Comparison of ENCODE assay signal across 1 cellular context in the genomic region with DNA sequence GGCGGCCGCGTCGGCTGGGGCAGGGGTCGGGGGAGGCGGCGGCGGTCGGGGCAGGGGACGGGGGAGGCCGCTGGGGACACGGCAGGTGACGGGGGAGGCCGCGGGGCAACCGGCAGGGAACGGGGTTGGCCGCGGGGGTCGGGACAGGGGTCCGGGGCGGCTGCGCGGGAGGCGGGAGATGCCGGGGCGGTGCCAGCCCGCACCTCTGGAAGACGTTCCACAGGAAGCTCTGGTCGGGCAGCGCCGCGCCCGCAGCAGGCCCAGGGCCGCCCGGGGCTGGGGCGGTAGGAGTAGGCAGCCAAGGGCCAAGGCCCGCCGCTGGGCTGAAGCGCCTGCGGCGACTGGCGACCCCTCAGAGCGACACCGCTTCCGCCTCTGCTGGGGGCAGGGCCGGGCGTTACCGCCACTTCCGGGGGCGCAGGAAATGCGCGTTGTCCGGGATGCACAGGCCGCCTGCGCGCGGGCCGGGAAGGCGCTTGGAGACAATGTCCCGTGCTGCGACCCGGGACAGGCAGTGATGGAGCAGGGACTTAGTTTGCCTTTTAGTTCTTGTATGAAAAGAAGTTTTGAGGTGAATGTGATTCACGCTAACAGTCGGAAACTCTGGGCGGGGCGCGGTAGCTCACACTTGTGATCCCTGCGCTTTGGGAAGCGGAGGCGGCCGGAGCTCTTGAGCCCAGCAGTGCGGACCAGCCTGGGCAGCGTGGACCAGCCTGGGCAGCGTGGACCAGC.
A peak's percentile ranks its signal among the peaks of the same experiment; 100 is the strongest.
TF ChIP-seq lines count a peak whose summit lies in the region.

No MANE protein-coding gene starts in this region.

TF ChIP-seq in HepG2, 621 proteins besides CTCF, POLR2A, EP300 and RAD21 (continued from another document and continues in another):
- TF ChIP-seq KLF11 (CRISPR knock-in tag; IDR thresholded peaks at IDR 0.05): peak; percentile 41; the same call in 1 of the 2 replicates
- TF ChIP-seq ZNF569 (CRISPR knock-in tag; IDR thresholded peaks at IDR 0.05; ENCODE audit: borderline replicate concordance): no peak
- TF ChIP-seq, protein P1, sequence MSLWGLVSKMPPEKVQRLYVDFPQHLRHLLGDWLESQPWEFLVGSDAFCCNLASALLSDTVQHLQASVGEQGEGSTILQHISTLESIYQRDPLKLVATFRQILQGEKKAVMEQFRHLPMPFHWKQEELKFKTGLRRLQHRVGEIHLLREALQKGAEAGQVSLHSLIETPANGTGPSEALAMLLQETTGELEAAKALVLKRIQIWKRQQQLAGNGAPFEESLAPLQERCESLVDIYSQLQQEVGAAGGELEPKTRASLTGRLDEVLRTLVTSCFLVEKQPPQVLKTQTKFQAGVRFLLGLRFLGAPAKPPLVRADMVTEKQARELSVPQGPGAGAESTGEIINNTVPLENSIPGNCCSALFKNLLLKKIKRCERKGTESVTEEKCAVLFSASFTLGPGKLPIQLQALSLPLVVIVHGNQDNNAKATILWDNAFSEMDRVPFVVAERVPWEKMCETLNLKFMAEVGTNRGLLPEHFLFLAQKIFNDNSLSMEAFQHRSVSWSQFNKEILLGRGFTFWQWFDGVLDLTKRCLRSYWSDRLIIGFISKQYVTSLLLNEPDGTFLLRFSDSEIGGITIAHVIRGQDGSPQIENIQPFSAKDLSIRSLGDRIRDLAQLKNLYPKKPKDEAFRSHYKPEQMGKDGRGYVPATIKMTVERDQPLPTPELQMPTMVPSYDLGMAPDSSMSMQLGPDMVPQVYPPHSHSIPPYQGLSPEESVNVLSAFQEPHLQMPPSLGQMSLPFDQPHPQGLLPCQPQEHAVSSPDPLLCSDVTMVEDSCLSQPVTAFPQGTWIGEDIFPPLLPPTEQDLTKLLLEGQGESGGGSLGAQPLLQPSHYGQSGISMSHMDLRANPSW (CRISPR knock-in tag; IDR thresholded peaks at IDR 0.05; ENCODE audit: borderline replicate concordance): no peak
- TF ChIP-seq, protein P2, sequence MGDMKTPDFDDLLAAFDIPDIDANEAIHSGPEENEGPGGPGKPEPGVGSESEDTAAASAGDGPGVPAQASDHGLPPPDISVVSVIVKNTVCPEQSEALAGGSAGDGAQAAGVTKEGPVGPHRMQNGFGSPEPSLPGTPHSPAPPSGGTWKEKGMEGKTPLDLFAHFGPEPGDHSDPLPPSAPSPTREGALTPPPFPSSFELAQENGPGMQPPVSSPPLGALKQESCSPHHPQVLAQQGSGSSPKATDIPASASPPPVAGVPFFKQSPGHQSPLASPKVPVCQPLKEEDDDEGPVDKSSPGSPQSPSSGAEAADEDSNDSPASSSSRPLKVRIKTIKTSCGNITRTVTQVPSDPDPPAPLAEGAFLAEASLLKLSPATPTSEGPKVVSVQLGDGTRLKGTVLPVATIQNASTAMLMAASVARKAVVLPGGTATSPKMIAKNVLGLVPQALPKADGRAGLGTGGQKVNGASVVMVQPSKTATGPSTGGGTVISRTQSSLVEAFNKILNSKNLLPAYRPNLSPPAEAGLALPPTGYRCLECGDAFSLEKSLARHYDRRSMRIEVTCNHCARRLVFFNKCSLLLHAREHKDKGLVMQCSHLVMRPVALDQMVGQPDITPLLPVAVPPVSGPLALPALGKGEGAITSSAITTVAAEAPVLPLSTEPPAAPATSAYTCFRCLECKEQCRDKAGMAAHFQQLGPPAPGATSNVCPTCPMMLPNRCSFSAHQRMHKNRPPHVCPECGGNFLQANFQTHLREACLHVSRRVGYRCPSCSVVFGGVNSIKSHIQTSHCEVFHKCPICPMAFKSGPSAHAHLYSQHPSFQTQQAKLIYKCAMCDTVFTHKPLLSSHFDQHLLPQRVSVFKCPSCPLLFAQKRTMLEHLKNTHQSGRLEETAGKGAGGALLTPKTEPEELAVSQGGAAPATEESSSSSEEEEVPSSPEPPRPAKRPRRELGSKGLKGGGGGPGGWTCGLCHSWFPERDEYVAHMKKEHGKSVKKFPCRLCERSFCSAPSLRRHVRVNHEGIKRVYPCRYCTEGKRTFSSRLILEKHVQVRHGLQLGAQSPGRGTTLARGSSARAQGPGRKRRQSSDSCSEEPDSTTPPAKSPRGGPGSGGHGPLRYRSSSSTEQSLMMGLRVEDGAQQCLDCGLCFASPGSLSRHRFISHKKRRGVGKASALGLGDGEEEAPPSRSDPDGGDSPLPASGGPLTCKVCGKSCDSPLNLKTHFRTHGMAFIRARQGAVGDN (CRISPR knock-in tag; IDR thresholded peaks at IDR 0.05): peak; percentile 93
- TF ChIP-seq, protein P3, sequence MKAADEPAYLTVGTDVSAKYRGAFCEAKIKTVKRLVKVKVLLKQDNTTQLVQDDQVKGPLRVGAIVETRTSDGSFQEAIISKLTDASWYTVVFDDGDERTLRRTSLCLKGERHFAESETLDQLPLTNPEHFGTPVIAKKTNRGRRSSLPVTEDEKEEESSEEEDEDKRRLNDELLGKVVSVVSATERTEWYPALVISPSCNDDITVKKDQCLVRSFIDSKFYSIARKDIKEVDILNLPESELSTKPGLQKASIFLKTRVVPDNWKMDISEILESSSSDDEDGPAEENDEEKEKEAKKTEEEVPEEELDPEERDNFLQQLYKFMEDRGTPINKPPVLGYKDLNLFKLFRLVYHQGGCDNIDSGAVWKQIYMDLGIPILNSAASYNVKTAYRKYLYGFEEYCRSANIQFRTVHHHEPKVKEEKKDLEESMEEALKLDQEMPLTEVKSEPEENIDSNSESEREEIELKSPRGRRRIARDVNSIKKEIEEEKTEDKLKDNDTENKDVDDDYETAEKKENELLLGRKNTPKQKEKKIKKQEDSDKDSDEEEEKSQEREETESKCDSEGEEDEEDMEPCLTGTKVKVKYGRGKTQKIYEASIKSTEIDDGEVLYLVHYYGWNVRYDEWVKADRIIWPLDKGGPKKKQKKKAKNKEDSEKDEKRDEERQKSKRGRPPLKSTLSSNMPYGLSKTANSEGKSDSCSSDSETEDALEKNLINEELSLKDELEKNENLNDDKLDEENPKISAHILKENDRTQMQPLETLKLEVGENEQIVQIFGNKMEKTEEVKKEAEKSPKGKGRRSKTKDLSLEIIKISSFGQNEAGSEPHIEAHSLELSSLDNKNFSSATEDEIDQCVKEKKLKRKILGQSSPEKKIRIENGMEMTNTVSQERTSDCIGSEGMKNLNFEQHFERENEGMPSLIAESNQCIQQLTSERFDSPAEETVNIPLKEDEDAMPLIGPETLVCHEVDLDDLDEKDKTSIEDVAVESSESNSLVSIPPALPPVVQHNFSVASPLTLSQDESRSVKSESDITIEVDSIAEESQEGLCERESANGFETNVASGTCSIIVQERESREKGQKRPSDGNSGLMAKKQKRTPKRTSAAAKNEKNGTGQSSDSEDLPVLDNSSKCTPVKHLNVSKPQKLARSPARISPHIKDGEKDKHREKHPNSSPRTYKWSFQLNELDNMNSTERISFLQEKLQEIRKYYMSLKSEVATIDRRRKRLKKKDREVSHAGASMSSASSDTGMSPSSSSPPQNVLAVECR (CRISPR knock-in tag; IDR thresholded peaks at IDR 0.05; ENCODE audit: borderline replicate concordance): peak; percentile 93
- peak; percentile 96 for TF ChIP-seq ZBTB7B (CRISPR knock-in tag; IDR thresholded peaks at IDR 0.05)
- no peak for TF ChIP-seq ZNF577 (CRISPR knock-in tag; IDR thresholded peaks at IDR 0.05; ENCODE audit: borderline replicate concordance, low read depth)
- TF ChIP-seq CREB1 (IDR thresholded peaks at IDR 0.05): peak; percentile 68
- peak; percentile 86 for TF ChIP-seq CREB1 (CRISPR knock-in tag; IDR thresholded peaks at IDR 0.05)
- peak; percentile 72 for TF ChIP-seq ERF (CRISPR knock-in tag; IDR thresholded peaks at IDR 0.05)
- TF ChIP-seq LCORL (IDR thresholded peaks at IDR 0.05): no peak
- TF ChIP-seq LCORL (CRISPR knock-in tag; IDR thresholded peaks at IDR 0.05): peak; percentile 55; the same call in 1 of the 2 replicates
- TF ChIP-seq, protein P4, sequence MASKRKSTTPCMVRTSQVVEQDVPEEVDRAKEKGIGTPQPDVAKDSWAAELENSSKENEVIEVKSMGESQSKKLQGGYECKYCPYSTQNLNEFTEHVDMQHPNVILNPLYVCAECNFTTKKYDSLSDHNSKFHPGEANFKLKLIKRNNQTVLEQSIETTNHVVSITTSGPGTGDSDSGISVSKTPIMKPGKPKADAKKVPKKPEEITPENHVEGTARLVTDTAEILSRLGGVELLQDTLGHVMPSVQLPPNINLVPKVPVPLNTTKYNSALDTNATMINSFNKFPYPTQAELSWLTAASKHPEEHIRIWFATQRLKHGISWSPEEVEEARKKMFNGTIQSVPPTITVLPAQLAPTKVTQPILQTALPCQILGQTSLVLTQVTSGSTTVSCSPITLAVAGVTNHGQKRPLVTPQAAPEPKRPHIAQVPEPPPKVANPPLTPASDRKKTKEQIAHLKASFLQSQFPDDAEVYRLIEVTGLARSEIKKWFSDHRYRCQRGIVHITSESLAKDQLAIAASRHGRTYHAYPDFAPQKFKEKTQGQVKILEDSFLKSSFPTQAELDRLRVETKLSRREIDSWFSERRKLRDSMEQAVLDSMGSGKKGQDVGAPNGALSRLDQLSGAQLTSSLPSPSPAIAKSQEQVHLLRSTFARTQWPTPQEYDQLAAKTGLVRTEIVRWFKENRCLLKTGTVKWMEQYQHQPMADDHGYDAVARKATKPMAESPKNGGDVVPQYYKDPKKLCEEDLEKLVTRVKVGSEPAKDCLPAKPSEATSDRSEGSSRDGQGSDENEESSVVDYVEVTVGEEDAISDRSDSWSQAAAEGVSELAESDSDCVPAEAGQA (IDR thresholded peaks at IDR 0.05; ENCODE audit: low read depth): peak; percentile 69; the same call in 1 of the 2 replicates
- TF ChIP-seq, protein P4 (CRISPR knock-in tag; IDR thresholded peaks at IDR 0.05; ENCODE audit: borderline replicate concordance): no peak
- TF ChIP-seq PITX1 (CRISPR knock-in tag; IDR thresholded peaks at IDR 0.05): peak; percentile 56; the same call in 1 of the 2 replicates
- TF ChIP-seq SPEN (CRISPR knock-in tag; IDR thresholded peaks at IDR 0.05; ENCODE audit: low read depth): peak; percentile 96
- peak; percentile 59; the same call in 1 of the 2 replicates for TF ChIP-seq ZNF746 (CRISPR knock-in tag; IDR thresholded peaks at IDR 0.05)
- TF ChIP-seq ZFP36L1 (CRISPR knock-in tag; IDR thresholded peaks at IDR 0.05): 0 out of 2 replicates have a peak, but pooled peaks have one; percentile 48
- TF ChIP-seq, protein P5, sequence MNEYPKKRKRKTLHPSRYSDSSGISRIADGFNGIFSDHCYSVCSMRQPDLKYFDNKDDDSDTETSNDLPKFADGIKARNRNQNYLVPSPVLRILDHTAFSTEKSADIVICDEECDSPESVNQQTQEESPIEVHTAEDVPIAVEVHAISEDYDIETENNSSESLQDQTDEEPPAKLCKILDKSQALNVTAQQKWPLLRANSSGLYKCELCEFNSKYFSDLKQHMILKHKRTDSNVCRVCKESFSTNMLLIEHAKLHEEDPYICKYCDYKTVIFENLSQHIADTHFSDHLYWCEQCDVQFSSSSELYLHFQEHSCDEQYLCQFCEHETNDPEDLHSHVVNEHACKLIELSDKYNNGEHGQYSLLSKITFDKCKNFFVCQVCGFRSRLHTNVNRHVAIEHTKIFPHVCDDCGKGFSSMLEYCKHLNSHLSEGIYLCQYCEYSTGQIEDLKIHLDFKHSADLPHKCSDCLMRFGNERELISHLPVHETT (CRISPR knock-in tag; conservative IDR thresholded peaks at IDR 0.05): no peak
- TF ChIP-seq SP2 (CRISPR knock-in tag; IDR thresholded peaks at IDR 0.05): 0 out of 2 replicates have a peak, but pooled peaks have one; percentile 28
- peak; percentile 92; the same call in 1 of the 2 replicates for TF ChIP-seq ETV6 (CRISPR knock-in tag; conservative IDR thresholded peaks at IDR 0.05)
- TF ChIP-seq, protein P6, sequence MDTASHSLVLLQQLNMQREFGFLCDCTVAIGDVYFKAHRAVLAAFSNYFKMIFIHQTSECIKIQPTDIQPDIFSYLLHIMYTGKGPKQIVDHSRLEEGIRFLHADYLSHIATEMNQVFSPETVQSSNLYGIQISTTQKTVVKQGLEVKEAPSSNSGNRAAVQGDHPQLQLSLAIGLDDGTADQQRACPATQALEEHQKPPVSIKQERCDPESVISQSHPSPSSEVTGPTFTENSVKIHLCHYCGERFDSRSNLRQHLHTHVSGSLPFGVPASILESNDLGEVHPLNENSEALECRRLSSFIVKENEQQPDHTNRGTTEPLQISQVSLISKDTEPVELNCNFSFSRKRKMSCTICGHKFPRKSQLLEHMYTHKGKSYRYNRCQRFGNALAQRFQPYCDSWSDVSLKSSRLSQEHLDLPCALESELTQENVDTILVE (CRISPR knock-in tag; IDR thresholded peaks at IDR 0.05): peak; percentile 22; the same call in 1 of the 2 replicates
- TF ChIP-seq, protein P7, sequence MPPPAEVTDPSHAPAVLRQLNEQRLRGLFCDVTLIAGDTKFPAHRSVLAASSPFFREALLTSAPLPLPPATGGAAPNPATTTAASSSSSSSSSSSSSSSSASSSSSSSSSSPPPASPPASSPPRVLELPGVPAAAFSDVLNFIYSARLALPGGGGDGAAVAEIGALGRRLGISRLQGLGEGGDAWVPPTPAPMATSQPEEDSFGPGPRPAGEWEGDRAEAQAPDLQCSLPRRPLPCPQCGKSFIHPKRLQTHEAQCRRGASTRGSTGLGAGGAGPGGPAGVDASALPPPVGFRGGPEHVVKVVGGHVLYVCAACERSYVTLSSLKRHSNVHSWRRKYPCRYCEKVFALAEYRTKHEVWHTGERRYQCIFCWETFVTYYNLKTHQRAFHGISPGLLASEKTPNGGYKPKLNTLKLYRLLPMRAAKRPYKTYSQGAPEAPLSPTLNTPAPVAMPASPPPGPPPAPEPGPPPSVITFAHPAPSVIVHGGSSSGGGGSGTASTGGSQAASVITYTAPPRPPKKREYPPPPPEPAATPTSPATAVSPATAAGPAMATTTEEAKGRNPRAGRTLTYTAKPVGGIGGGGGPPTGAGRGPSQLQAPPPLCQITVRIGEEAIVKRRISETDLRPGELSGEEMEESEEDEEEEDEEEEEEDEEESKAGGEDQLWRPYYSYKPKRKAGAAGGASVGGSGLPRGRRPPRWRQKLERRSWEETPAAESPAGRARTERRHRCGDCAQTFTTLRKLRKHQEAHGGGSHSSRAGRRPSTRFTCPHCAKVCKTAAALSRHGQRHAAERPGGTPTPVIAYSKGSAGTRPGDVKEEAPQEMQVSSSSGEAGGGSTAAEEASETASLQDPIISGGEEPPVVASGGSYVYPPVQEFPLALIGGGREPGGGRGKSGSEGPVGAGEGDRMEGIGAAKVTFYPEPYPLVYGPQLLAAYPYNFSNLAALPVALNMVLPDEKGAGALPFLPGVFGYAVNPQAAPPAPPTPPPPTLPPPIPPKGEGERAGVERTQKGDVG (CRISPR knock-in tag; IDR thresholded peaks at IDR 0.05; ENCODE audit: borderline replicate concordance): peak; percentile 21; the same call in 1 of the 2 replicates
- TF ChIP-seq SAFB2 (CRISPR knock-in tag; IDR thresholded peaks at IDR 0.05; ENCODE audit: borderline replicate concordance, low read depth): peak; percentile 50; the same call in 1 of the 2 replicates
